15 cellular contexts compared by ENCODE assay signal in genomic region chr3:132422531-132422930, GRCh38. TPM values are rescaled to one million over a fixed set of nuclear protein-coding genes. Genes with fewer than 3 reads are reported as not detected.
DNase-seq lines count a peak whose midpoint lies in the region; ATAC-seq and TF ChIP-seq lines count a peak whose summit lies in the region.
"Had no signal": no experiment of that assay in that cellular context is flagged by ENCODE, and none has a peak within 500 bp of the region (broad histone marks: within the 10 kb centered on the region; RNA-seq: fewer than 3 reads in every experiment).

No MANE protein-coding gene starts in this region.

- H3K27me3 ChIP-seq in GM23248 (replicated peaks; ENCODE audit: insufficient read depth) (no peaks in the 10 kb centered on the region), SJSA1 (replicated peaks) (no peaks in the 10 kb centered on the region), hepatocyte (no peaks in the 10 kb centered on the region), transverse colon (no peaks in the 10 kb centered on the region)
- H3K27me3 ChIP-seq: BE2C had no signal

- H3F3A ChIP-seq in GM23248 (ENCODE audit: insufficient read depth) = peaks cover 29% of the 10 kb centered on the region

- H3K9ac ChIP-seq in GM23248 = no peak overlapping the region

- no peak for TF ChIP-seq EP300 in transverse colon (IDR thresholded peaks at IDR 0.05; ENCODE audit: low read depth)

- H2AFZ ChIP-seq in GM23248 = no peak overlapping the region
- no peak overlapping the region for H2AFZ ChIP-seq in hepatocyte

- no peaks in the 10 kb centered on the region for H4K20me1 ChIP-seq in GM23248 (ENCODE audit: insufficient read depth)
- H4K20me1 ChIP-seq in hepatocyte (ENCODE audit: insufficient read depth, poor library complexity, severe bottlenecking) = peaks cover 29% of the 10 kb centered on the region

- H3K9me2 ChIP-seq in GM23248 (ENCODE audit: insufficient read depth) = no peaks in the 10 kb centered on the region
- H3K9me2 ChIP-seq in hepatocyte (replicated peaks; ENCODE audit: insufficient read depth) = no peaks in the 10 kb centered on the region

- intact Hi-C loops in transverse colon (cut with DNase I; ENCODE audit: low total_unique reads) = no loop called here

- H3K36me3 ChIP-seq in GM23248 (ENCODE audit: low read depth) (no peaks in the 10 kb centered on the region), SJSA1 (peaks cover 32% of the 10 kb centered on the region), hepatocyte (replicated peaks; ENCODE audit: insufficient read depth, low read depth) (no peaks in the 10 kb centered on the region), transverse colon (no peaks in the 10 kb centered on the region)
- H3K36me3 ChIP-seq: BE2C had no signal

- TF ChIP-seq CTCF in hepatocyte (IDR thresholded peaks at IDR 0.05; ENCODE audit: poor library complexity) (no peak), transverse colon (IDR thresholded peaks at IDR 0.05) (no peak)

- H3K4me2 ChIP-seq in GM23248 (ENCODE audit: unreplicated experiment) = no peak overlapping the region
- H3K4me2 ChIP-seq in hepatocyte = peak overlapping the region; percentile 8

- H3K27ac ChIP-seq in GM23248 (peak overlapping the region; percentile 60; the same call in 1 of the 2 replicates), SJSA1 (peak overlapping the region; percentile 59), hepatocyte (peak overlapping the region; percentile 40), transverse colon (peak overlapping the region; percentile 27 to 69 (median 47))
- H3K27ac ChIP-seq: C4-2B, HL-60 had no signal

- WGBS in GM23248 (ENCODE audit: low coverage in 1 of 2, low lambda C conversion rate in 2 of 2, missing lambda C conversion rate in 2 of 2), 2 experiments = 96% methylated on average over 1 of the region's 1 CpG
- WGBS in hepatocyte (ENCODE audit: low lambda C conversion rate, missing lambda C conversion rate) = 80% methylated on average over 1 of the region's 1 CpG
- WGBS in transverse colon (ENCODE audit: low coverage in 1 of 2), 2 donors = 68 to 80% methylated on average over 1 of the region's 1 CpG

- DNase-seq in GM23248 = no peak
- no peak for DNase-seq in SJSA1 (ENCODE audit: low read depth in 1 of 2, low spot score in 2 of 2)
- DNase-seq in hepatocyte (ENCODE audit: low spot score) = no peak
- DNase-seq in transverse colon = no peak
- no peak for DNase-seq in NCI-H69 (lab: John Stamatoyannopoulos, UW)
- DNase-seq: BE2C; CD8-positive, alpha-beta T cell; COR-L47; DMS153; DMS79 treated with DMSO at 0.1 percent for 48 hours had no signal

- H3K4me3 ChIP-seq in GM23248 = no peak overlapping the region
- H3K4me3 ChIP-seq in SJSA1 = no peak overlapping the region
- H3K4me3 ChIP-seq in hepatocyte = no peak overlapping the region
- H3K4me3 ChIP-seq in transverse colon = no peak overlapping the region

- ATAC-seq in GM21447 (IDR thresholded peaks at IDR 0.05; ENCODE audit: unreplicated experiment) = no peak
- ATAC-seq in HG03097 (IDR thresholded peaks at IDR 0.05; ENCODE audit: low FRiP score, unreplicated experiment) = no peak
- ATAC-seq: CD8-positive, alpha-beta T cell; HCT116 had no signal

- H3K79me2 ChIP-seq in GM23248 (ENCODE audit: insufficient read depth) (peaks cover 97% of the 10 kb centered on the region), hepatocyte (peaks cover 94% of the 10 kb centered on the region)

- no peaks in the 10 kb centered on the region for H3K9me3 ChIP-seq in GM23248 (ENCODE audit: low read depth)
- no peaks in the 10 kb centered on the region for H3K9me3 ChIP-seq in SJSA1 (replicated peaks)
- H3K9me3 ChIP-seq in hepatocyte (ENCODE audit: low read depth) = no peaks in the 10 kb centered on the region
- H3K9me3 ChIP-seq in transverse colon = no peaks in the 10 kb centered on the region
- H3K9me3 ChIP-seq: BE2C had no signal

- in situ Hi-C loops in GM23248 (cut with MboI) (no loop called here), transverse colon (cut with MboI; ENCODE audit: low pct_ligation_motif_present in 1 of 4, low pct_unique_long_range_greater_than_20kb in 1 of 4, low sequenced_read_pairs in 3 of 4) (no loop called here)

- H3K4me1 ChIP-seq in GM23248 (ENCODE audit: insufficient read depth) = peaks cover 33% of the 10 kb centered on the region
- H3K4me1 ChIP-seq in SJSA1 (replicated peaks) = peaks cover 24% of the 10 kb centered on the region
- H3K4me1 ChIP-seq in hepatocyte (ENCODE audit: insufficient read depth) = peaks cover 20% of the 10 kb centered on the region
- peaks cover 12 to 58% (median 24%) of the 10 kb centered on the region in 4 donors for H3K4me1 ChIP-seq in transverse colon

- TF ChIP-seq POLR2A in transverse colon (IDR thresholded peaks at IDR 0.05) = no peak

RNA-seq across cellular contexts. Expression of gene DNAJC13, which starts 5.2 kb away (rescaled TPM):
- total RNA-seq in GM23248 (2014; rRNA removed; shearing (Covaris generic)) = 51.1 and 51.5 TPM in 2 replicates
- 17.1 and 17.8 TPM in 2 replicates for polyA plus RNA-seq in GM23248 (2016; fragmentation: Nextera tagmentation; extraction: Ambion mirVana)
- total RNA-seq in SJSA1 (2014; rRNA removed; shearing (Covaris generic)) = 28.2 and 43.2 TPM in 2 replicates
- 52.3 and 55.4 TPM in 2 replicates for total RNA-seq in hepatocyte
- polyA plus RNA-seq in hepatocyte = 13.1 and 15.1 TPM in 2 replicates
- total RNA-seq in transverse colon = 10 to 100 TPM; 44.9 to 68.1 (median 65.5) TPM
